ENCODE assay signal across 4 cellular contexts in genomic region chr5:100824635-100825034, GRCh38.
"Had no signal": no experiment of that assay in that cellular context is flagged by ENCODE, and none has a peak within 500 bp of the region (broad histone marks: within the 10 kb centered on the region; RNA-seq: fewer than 3 reads in every experiment).

No MANE protein-coding gene starts in this region.

- DNase-seq: H9, HCEC 1CT, IMR-90 had no signal

- H3K4me3 ChIP-seq: GM23338 had no signal

- H2AFZ ChIP-seq: GM23338 had no signal

- ATAC-seq: GM23338 had no signal

- H3K27ac Mint-ChIP-seq: GM23338 had no signal

- H3K4me3 Mint-ChIP-seq: GM23338, H9 had no signal

- H3K9me3 Mint-ChIP-seq: GM23338, H9 had no signal
